In genomic region chr11:10310301-10310841, GRCh38 we compare ENCODE assay signal across 12 cellular contexts. TPM values are rescaled to one million over a fixed set of nuclear protein-coding genes. Genes with fewer than 3 reads are reported as not detected.
DNase-seq lines count a peak whose midpoint lies in the region; ATAC-seq, FAIRE-seq and TF ChIP-seq lines count a peak whose summit lies in the region.
"Had no signal": no experiment of that assay in that cellular context is flagged by ENCODE, and none has a peak within 500 bp of the region (broad histone marks: within the 10 kb centered on the region; RNA-seq: fewer than 3 reads in every experiment).

No MANE protein-coding gene starts in this region.

- peaks cover 42 to 58% of the 10 kb centered on the region in 2 experiments for H3K4me1 ChIP-seq in HCT116 (ENCODE audit: control insufficient read depth in 1 of 2, insufficient read depth in 2 of 2, low read length in 2 of 2)
- peaks cover 35% of the 10 kb centered on the region for H3K4me1 ChIP-seq in GM12878 (ENCODE audit: control insufficient read depth, insufficient read depth, low read length)

- H4K20me1 ChIP-seq in HCT116 (ENCODE audit: insufficient read depth) (no peaks in the 10 kb centered on the region), GM12878 (ENCODE audit: control insufficient read depth, insufficient read depth) (no peaks in the 10 kb centered on the region)

- H3K36me3 Mint-ChIP-seq in nephron (ENCODE audit: low read depth): no peaks in the 10 kb centered on the region
- H3K36me3 Mint-ChIP-seq: CD4-positive, CD25-positive, alpha-beta regulatory T cell had no signal

- peak overlapping the region in 1 of 3 experiments; percentile 13 for H3K4me3 Mint-ChIP-seq in nephron
- H3K4me3 Mint-ChIP-seq: CD4-positive, CD25-positive, alpha-beta regulatory T cell had no signal

- TF ChIP-seq POLR2A in HCT116 (IDR thresholded peaks at IDR 0.05; ENCODE audit: borderline replicate concordance, extremely low read depth, insufficient read depth, insufficient read length) (no peak), GM12878 (IDR thresholded peaks at IDR 0.05; ENCODE audit: low read depth, low read length) (no peak)

- no peak overlapping the region for H3K4me3 ChIP-seq in HCT116 (replicated peaks in 1 of 2; ENCODE audit: low read depth in 1 of 2, low read length in 2 of 2)
- 0 out of 2 replicates have a peak overlapping the region, but pooled peaks have one; percentile 4 for H3K4me3 ChIP-seq in GM12878
- no peak overlapping the region for H3K4me3 ChIP-seq in H7 (ENCODE audit: insufficient read depth, low read depth, low read length)
- H3K4me3 ChIP-seq: lung had no signal

- peak overlapping the region; percentile 98 for H3K4me2 ChIP-seq in HCT116 (ENCODE audit: low read length)
- H3K4me2 ChIP-seq in GM12878 (ENCODE audit: control insufficient read depth, insufficient read depth): no peak overlapping the region

- intact Hi-C loops in HCT116 (cut with micrococcal nuclease): no loop called here
- intact Hi-C loops in GM12878 (cut with micrococcal nuclease; ENCODE audit: unreplicated experiment): no loop called here

- no peak overlapping the region for H3K27ac ChIP-seq in HCT116 (ENCODE audit: low read depth, low read length)
- H3K27ac ChIP-seq in GM12878 (ENCODE audit: control insufficient read depth, insufficient read depth): 0 out of 2 replicates have a peak overlapping the region, but pooled peaks have one; percentile 19
- H3K27ac ChIP-seq: foreskin keratinocyte had no signal

- no peak for FAIRE-seq in GM12878 (lab: Jason Lieb, UNC)

- TF ChIP-seq RAD21 in HCT116 (IDR thresholded peaks at IDR 0.05; ENCODE audit: low read depth) (no peak), GM12878 (IDR thresholded peaks at IDR 0.05; ENCODE audit: insufficient read depth, low read depth, low read length) (no peak)

- no peak for TF ChIP-seq EP300 in GM12878 (IDR thresholded peaks at IDR 0.05; ENCODE audit: borderline replicate concordance in 1 of 2, control insufficient read depth in 1 of 2, low read depth in 2 of 2, low read length in 2 of 2)

- peaks cover 43% of the 10 kb centered on the region for H3K27me3 Mint-ChIP-seq in nephron (ENCODE audit: low read depth)

- no peak overlapping the region for H2AFZ ChIP-seq in HCT116 (ENCODE audit: low read depth, low read length, poor library complexity, severe bottlenecking)
- H2AFZ ChIP-seq in GM12878 (ENCODE audit: control insufficient read depth, low read depth, low read length): no peak overlapping the region

- no peaks in the 10 kb centered on the region for H3K9me3 ChIP-seq in HCT116 (ENCODE audit: control insufficient read depth in 1 of 2, insufficient read depth in 1 of 2, low read depth in 1 of 2, low read length in 2 of 2)
- H3K9me3 ChIP-seq in GM12878 (replicated peaks; ENCODE audit: control insufficient read depth, insufficient read depth, low read length): peaks cover 3% of the 10 kb centered on the region; the same call in 2 of the 3 replicates

- CTCF ChIA-PET in HCT116 (lab: Charles Lee) (interaction anchor here (3.3 to 3.7 kb wide), 2 partner anchors 56 to 552 kb away, joined by 18 to 25 read pairs; no protein-coding TSS in a partner anchor), GM12878 (lab: Yijun Ruan, JAX) (interaction anchor here (0.7 to 5.3 kb wide), 13 partner anchors 7 to 552 kb away, joined by 3 to 91 read pairs (median 9); no protein-coding TSS in a partner anchor)

- peaks cover 35% of the 10 kb centered on the region for H3K4me1 Mint-ChIP-seq in nephron

- BruUV-seq in HCT116 (replicated peaks; lab: Mats Ljungman, UMichigan) (no TSS peak), GM12878 (replicated peaks; lab: Mats Ljungman, UMichigan) (no TSS peak)

- ATAC-seq in HCT116 (no peak), GM12878 (no peak), HG03280 (IDR thresholded peaks at IDR 0.05; ENCODE audit: unreplicated experiment) (no peak)

- H3K9me2 ChIP-seq in HCT116 (ENCODE audit: insufficient read depth): no peaks in the 10 kb centered on the region

- RAD21 ChIA-PET in HCT116 (lab: Charles Lee; ENCODE audit: low non-redundant PET in 1 of 2, low total read pairs in 2 of 2, uncharacterized antibody in 2 of 2, unreplicated experiment in 2 of 2): interaction anchor here (1.0 to 1.3 kb wide), 3 partner anchors 95 to 425 kb away, joined by 3 to 5 read pairs (median 3); no protein-coding TSS in a partner anchor
- RAD21 ChIA-PET in GM12878 (lab: Charles Lee; ENCODE audit: unreplicated experiment): interaction anchor here (0.9 to 4.3 kb wide), 12 partner anchors 8 to 552 kb away, joined by 3 to 24 read pairs (median 8); no protein-coding TSS in a partner anchor

- H3K9ac ChIP-seq in HCT116 (ENCODE audit: low read length) (peak overlapping the region; percentile 8), GM12878 (ENCODE audit: control insufficient read depth, insufficient read depth, low read length) (no peak overlapping the region)

- DNase-seq in ELR (ENCODE audit: low read depth) (peak; percentile 37), HCT116 (ENCODE audit: low read depth, low spot score) (no peak), GM12878 (ENCODE audit: low read depth, low spot score) (no peak), H7 (no peak), GM19238 (ENCODE audit: insufficient read length, low spot score) (no peak), epidermal melanocyte (ENCODE audit: insufficient read length, low spot score) (no peak)
- DNase-seq: activated CD8-positive, alpha-beta memory T cell treated with anti-CD3 and anti-CD28 coated beads, Interleukin-2, amount 50 U/mL, for 4 hours; CD4-positive, CD25-positive, alpha-beta regulatory T cell had no signal

- in situ Hi-C loops in GM12878 (cut with MboI): no loop called here

- H3K79me2 ChIP-seq in HCT116 (ENCODE audit: insufficient read depth, low read length) (peaks cover 17% of the 10 kb centered on the region), GM12878 (ENCODE audit: control insufficient read depth, insufficient read depth, low read length) (no peaks in the 10 kb centered on the region)

- H3K27me3 ChIP-seq in HCT116 (ENCODE audit: insufficient read depth, low read length): no peaks in the 10 kb centered on the region
- H3K27me3 ChIP-seq in GM12878 (replicated peaks in 1 of 2; ENCODE audit: control insufficient read depth in 2 of 2, insufficient read depth in 2 of 2, low read length in 1 of 2): peaks cover 22 to 23% of the 10 kb centered on the region in 2 experiments
- H3K27me3 ChIP-seq in H7 (ENCODE audit: control insufficient read depth, insufficient read depth, low read length): peaks cover 13% of the 10 kb centered on the region; the same call in 1 of the 2 replicates
- H3K27me3 ChIP-seq: foreskin keratinocyte had no signal

- 47% methylated on average over 3 of the region's 3 CpGs for WGBS in GM12878 (ENCODE audit: insufficient coverage, insufficient replicate concordance, low lambda C conversion rate, missing lambda C conversion rate)

- SMC1A ChIA-PET in GM12878 (lab: Charles Lee; ENCODE audit: uncharacterized antibody, unreplicated experiment): interaction anchor here (0.6 to 5.1 kb wide), 12 partner anchors 10 to 551 kb away, joined by 3 to 41 read pairs (median 5); no protein-coding TSS in a partner anchor

- no peak for TF ChIP-seq CTCF in HCT116 (IDR thresholded peaks at IDR 0.05 in 2 of 3, conservative IDR thresholded peaks at IDR 0.05 in 1 of 3; ENCODE audit: borderline replicate concordance in 1 of 3, insufficient read depth in 1 of 3, low read depth in 2 of 3, low read length in 2 of 3)
- no peak for TF ChIP-seq CTCF in GM12878 (IDR thresholded peaks at IDR 0.05 in 2 of 3, conservative IDR thresholded peaks at IDR 0.05 in 1 of 3; ENCODE audit: control insufficient read depth in 2 of 3, extremely low read depth in 1 of 3, insufficient read depth in 1 of 3, low read depth in 3 of 3, low read length in 3 of 3)
- no peak for TF ChIP-seq CTCF in nephron (IDR thresholded peaks at IDR 0.05; ENCODE audit: unreplicated experiment in 3 of 3)

- H3K36me3 ChIP-seq in HCT116 (ENCODE audit: control insufficient read depth in 1 of 2, insufficient read depth in 2 of 2, low read length in 2 of 2): peaks cover 0 to 15% of the 10 kb centered on the region in 2 experiments; a peak in 2 of 4 replicates
- no peaks in the 10 kb centered on the region for H3K36me3 ChIP-seq in GM12878 (ENCODE audit: control insufficient read depth in 2 of 2, insufficient read depth in 2 of 2, low read length in 1 of 2)
- H3K36me3 ChIP-seq in H7 (replicated peaks; ENCODE audit: control insufficient read depth, insufficient read depth, low read length): peaks cover 1% of the 10 kb centered on the region; the same call in 1 of the 2 replicates

- no peaks in the 10 kb centered on the region for H3K9me3 Mint-ChIP-seq in nephron

- H3K27ac Mint-ChIP-seq in nephron: peak overlapping the region in 2 of 3 experiments; percentile 29 to 37
- H3K27ac Mint-ChIP-seq: CD4-positive, CD25-positive, alpha-beta regulatory T cell had no signal

- POLR2A ChIA-PET in HCT116 (lab: Charles Lee): interaction anchor here (0.8 to 3.7 kb wide), 3 partner anchors 14 to 551 kb away, joined by 3 to 18 read pairs (median 4); no protein-coding TSS in a partner anchor
- POLR2A ChIA-PET in GM12878 (lab: Charles Lee): interaction anchor here (0.6 to 1.2 kb wide), 4 partner anchors 12 to 697 kb away, joined by 3 to 6 read pairs (median 4); no protein-coding TSS in a partner anchor

RNA-seq across cellular contexts. Expression of gene ADM, which starts 5.5 kb away (rescaled TPM):
- total RNA-seq in HCT116 (2021; ENCODE audit: unreplicated experiment) (87.2 TPM), GM12878 (2014; rRNA removed) (not detected in 2 replicates), GM12878 (2014; rRNA removed; fragmentation: Illumina TruSeq; extraction: Trizol) (not detected in 2 replicates), GM12878 (2021) (0.21 TPM in 1 of 2 replicates, not detected in the other)
- 186 and 301 TPM in 2 replicates for polyA plus RNA-seq in HCT116 (2012)
- total RNA-seq in GM12878 (2013; cell fraction: nucleolus; rRNA removed): 9.9 and 12.6 TPM in 2 replicates
- polyA plus RNA-seq in GM12878 (2011; ENCODE audit: low read depth): 1.3 TPM
- polyA plus RNA-seq in GM12878 (2011; rRNA removed) (2.7 and 4.2 TPM in 2 replicates), GM12878 (2014; fragmentation: Illumina TruSeq; extraction: Trizol) (not detected in 2 replicates), GM12878 (2014; fragmentation: Nextera tagmentation; extraction: Ambion mirVana) (not detected), GM12878 (2014; rRNA removed) (not detected in 2 replicates), GM12878 (2016; fragmentation: Nextera tagmentation; extraction: Ambion mirVana) (under 1 TPM in 1 of 2 experiments, not detected in 1; 0.11 TPM)
- 5.5 and 8.1 TPM in 2 replicates for polyA plus RNA-seq in GM12878 (2011; cell fraction: cytosol; rRNA removed)
- polyA plus RNA-seq in GM12878 (2011; cell fraction: nucleus; rRNA removed): 3.5 and 8.1 TPM in 2 replicates
- polyA plus RNA-seq in GM12878 (2012): 1.3 and 3.2 TPM in 2 replicates
- polyA minus RNA-seq in GM12878 (2011; rRNA and poly(A)+ RNA removed): 1.3 and 11.4 TPM in 2 replicates
- 2.0 and 3.3 TPM in 2 replicates for polyA minus RNA-seq in GM12878 (2011; cell fraction: cytosol; rRNA and poly(A)+ RNA removed)
- polyA minus RNA-seq in GM12878 (2011; cell fraction: nucleus; rRNA and poly(A)+ RNA removed): 3.3 and 5.6 TPM in 2 replicates
- 103 and 106 TPM in 2 replicates for total RNA-seq in H7 (2014; rRNA removed; shearing (Covaris generic))
- polyA plus RNA-seq: CD4-positive, CD25-positive, alpha-beta regulatory T cell had no signal

RNA-seq across cellular contexts. Expression of gene SBF2, which starts 16.4 kb away (rescaled TPM):
- 35.0 TPM for total RNA-seq in HCT116 (2021; ENCODE audit: unreplicated experiment)
- polyA plus RNA-seq in HCT116 (2012): 19.3 and 21.0 TPM in 2 replicates
- 21.9 and 24.8 TPM in 2 replicates for total RNA-seq in GM12878 (2013; cell fraction: nucleolus; rRNA removed)
- total RNA-seq in GM12878 (2014; rRNA removed): 0.65 and 1.6 TPM in 2 replicates
- total RNA-seq in GM12878 (2014; rRNA removed; fragmentation: Illumina TruSeq; extraction: Trizol): 0.92 and 1.1 TPM in 2 replicates
- total RNA-seq in GM12878 (2021): 0.62 and 0.96 TPM in 2 replicates
- polyA plus RNA-seq in GM12878 (2011; ENCODE audit: low read depth): 1.8 TPM
- polyA plus RNA-seq in GM12878 (2011; rRNA removed): 1.7 and 2.3 TPM in 2 replicates
- 0.88 and 1.1 TPM in 2 replicates for polyA plus RNA-seq in GM12878 (2011; cell fraction: cytosol; rRNA removed)
- 2.2 and 2.4 TPM in 2 replicates for polyA plus RNA-seq in GM12878 (2011; cell fraction: nucleus; rRNA removed)
- 1.3 and 2.3 TPM in 2 replicates for polyA plus RNA-seq in GM12878 (2012)
- 0.35 and 1.3 TPM in 2 replicates for polyA plus RNA-seq in GM12878 (2014; fragmentation: Illumina TruSeq; extraction: Trizol)
- polyA plus RNA-seq in GM12878 (2014; fragmentation: Nextera tagmentation; extraction: Ambion mirVana): under 1 TPM; 0.24 to 0.26 TPM
- 0.38 and 1.1 TPM in 2 replicates for polyA plus RNA-seq in GM12878 (2014; rRNA removed)
- 1 to 10 TPM; 2.1 to 2.2 TPM for polyA plus RNA-seq in GM12878 (2016; fragmentation: Nextera tagmentation; extraction: Ambion mirVana)
- 5.1 and 5.2 TPM in 2 replicates for polyA minus RNA-seq in GM12878 (2011; rRNA and poly(A)+ RNA removed)
- 2.0 and 3.2 TPM in 2 replicates for polyA minus RNA-seq in GM12878 (2011; cell fraction: cytosol; rRNA and poly(A)+ RNA removed)
- 3.7 and 5.0 TPM in 2 replicates for polyA minus RNA-seq in GM12878 (2011; cell fraction: nucleus; rRNA and poly(A)+ RNA removed)
- 34.5 and 39.7 TPM in 2 replicates for total RNA-seq in H7 (2014; rRNA removed; shearing (Covaris generic))
